ENCODE assay signal across 21 cellular contexts in the genomic region with DNA sequence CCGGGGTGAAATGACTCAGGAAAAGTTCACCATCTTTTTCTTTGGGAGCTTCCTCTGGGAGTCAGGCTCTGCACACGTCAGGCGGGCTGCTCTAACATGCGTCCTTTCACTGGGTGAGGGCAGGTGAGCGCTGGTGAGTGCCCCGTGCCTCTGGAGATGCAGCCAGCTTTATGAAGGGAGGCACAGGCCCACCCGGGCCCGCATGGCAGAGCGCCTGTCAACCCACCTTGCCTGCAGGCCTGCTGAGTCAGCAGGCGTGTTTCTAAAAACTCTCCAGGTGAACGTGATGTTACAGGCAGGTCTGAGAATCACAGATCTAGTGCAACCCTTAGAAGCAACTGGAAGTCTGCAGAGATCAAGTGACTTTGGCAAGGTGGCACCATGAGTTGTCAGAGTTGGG. TPM values are rescaled to one million over a fixed set of nuclear protein-coding genes. Genes with fewer than 3 reads are reported as not detected.
DNase-seq lines count a peak whose midpoint lies in the region; ATAC-seq, FAIRE-seq and TF ChIP-seq lines count a peak whose summit lies in the region.
"Had no signal": no experiment of that assay in that cellular context is flagged by ENCODE, and none has a peak within 500 bp of the region (broad histone marks: within the 10 kb centered on the region; RNA-seq: fewer than 3 reads in every experiment).

No MANE protein-coding gene starts in this region.

- H3K9me3 Mint-ChIP-seq in activated T-cell treated with anti-CD3 and anti-CD28 coated beads, Interleukin-2, amount 50 U/mL, for 72 hours, result no peaks in the 10 kb centered on the region
- H3K9me3 Mint-ChIP-seq in activated T-helper 17 cell treated with anti-CD3 and anti-CD28 coated beads, Interleukin-2, amount 50 U/mL, for 72 hours, result no peaks in the 10 kb centered on the region

- H3K4me3 Mint-ChIP-seq in activated T-cell treated with anti-CD3 and anti-CD28 coated beads, Interleukin-2, amount 50 U/mL, for 72 hours, result no peak overlapping the region
- H3K4me3 Mint-ChIP-seq in activated T-helper 17 cell treated with anti-CD3 and anti-CD28 coated beads, Interleukin-2, amount 50 U/mL, for 72 hours, result no peak overlapping the region

- intact Hi-C loops in kidney (cut with DNase I), result no loop called here
- intact Hi-C loops in posterior vena cava (cut with DNase I), result no loop called here

- H3K36me3 Mint-ChIP-seq in activated T-cell treated with anti-CD3 and anti-CD28 coated beads, Interleukin-2, amount 50 U/mL, for 72 hours (ENCODE audit: insufficient read depth in 2 of 2), result peaks cover 2 to 9% of the 10 kb centered on the region in 2 donors
- peaks cover 61% of the 10 kb centered on the region for H3K36me3 Mint-ChIP-seq in activated T-helper 17 cell treated with anti-CD3 and anti-CD28 coated beads, Interleukin-2, amount 50 U/mL, for 72 hours (ENCODE audit: low read depth)

- H3K4me1 Mint-ChIP-seq in activated T-cell treated with anti-CD3 and anti-CD28 coated beads, Interleukin-2, amount 50 U/mL, for 72 hours (ENCODE audit: low read depth), result peaks cover 15% of the 10 kb centered on the region
- H3K4me1 Mint-ChIP-seq in activated T-helper 17 cell treated with anti-CD3 and anti-CD28 coated beads, Interleukin-2, amount 50 U/mL, for 72 hours, result peaks cover 5% of the 10 kb centered on the region

- peak in 1 of 2 donors; percentile 11 for ATAC-seq in activated T-cell treated with anti-CD3 and anti-CD28 coated beads, Interleukin-2, amount 50 U/mL, for 72 hours (replicated peaks in 1 of 2)
- no peak for ATAC-seq in activated T-helper 17 cell treated with anti-CD3 and anti-CD28 coated beads, Interleukin-2, amount 50 U/mL, for 72 hours (replicated peaks)

- H3K4me3 ChIP-seq in kidney (ENCODE audit: low read length in 2 of 2), result no peak overlapping the region

- CTCF ChIA-PET in RWPE1 (lab: Yijun Ruan, JAX), result interaction anchor here (0.6 to 0.9 kb wide), 2 partner anchors 16 to 49 kb away, joined by 3 to 4 read pairs; no protein-coding TSS in a partner anchor

- H3K4me1 ChIP-seq in kidney (ENCODE audit: control insufficient read depth in 1 of 2, insufficient read depth in 1 of 2, low read depth in 1 of 2, low read length in 2 of 2), result peaks cover 3 to 4% of the 10 kb centered on the region in 2 donors

- no peaks in the 10 kb centered on the region for H3K9me3 ChIP-seq in kidney (ENCODE audit: control insufficient read depth in 1 of 2, low read length in 2 of 2)
- H3K9me3 ChIP-seq: BE2C had no signal

- H3K27ac ChIP-seq in RWPE1 (peak overlapping the region; percentile 29; the same call in 1 of the 2 replicates), kidney (ENCODE audit: low read depth in 2 of 2, low read length in 2 of 2) (no peak overlapping the region)
- H3K27ac ChIP-seq: KMS-11 had no signal

- H3K27me3 Mint-ChIP-seq in activated T-cell treated with anti-CD3 and anti-CD28 coated beads, Interleukin-2, amount 50 U/mL, for 72 hours (ENCODE audit: low read depth), result no peaks in the 10 kb centered on the region
- H3K27me3 Mint-ChIP-seq in activated T-helper 17 cell treated with anti-CD3 and anti-CD28 coated beads, Interleukin-2, amount 50 U/mL, for 72 hours, result no peaks in the 10 kb centered on the region

- FAIRE-seq in kidney (lab: Jason Lieb, UNC) (no peak), HTR-8/SVneo (lab: Jason Lieb, UNC) (no peak)
- FAIRE-seq: GM19239 had no signal

- no peak for DNase-seq in activated T-cell treated with anti-CD3 and anti-CD28 coated beads, Interleukin-2, amount 50 U/mL, for 72 hours
- DNase-seq in activated T-cell treated with anti-CD3 and anti-CD28 coated beads for 4 hours, result no peak
- DNase-seq in RWPE1 (ENCODE audit: low spot score), result no peak
- DNase-seq in kidney, result peak; percentile 59
- DNase-seq in posterior vena cava (ENCODE audit: low spot score), result peak; percentile 66
- DNase-seq in HTR-8/SVneo (ENCODE audit: insufficient read length, low spot score), result no peak
- no peak for DNase-seq in NCI-H1694 (lab: John Stamatoyannopoulos, UW)
- DNase-seq: BE2C; DMS79; MV-4-11; NCI-H1105 treated with DMSO at 0.1 percent for 48 hours; NCI-H2081; NCI-H2171; NCI-H345; NCI-H524; NCI-H774; NK-92 treated with Interleukin-12 subunit alpha and Interleukin-12 subunit beta, amount 100 ng/mL, for 24 hours; SIG-M5 had no signal

- POLR2A ChIA-PET in RWPE1 (lab: Yijun Ruan, JAX; ENCODE audit: low non-redundant PET), result no interaction called here

- TF ChIP-seq CTCF in RWPE1 (conservative IDR thresholded peaks at IDR 0.05; ENCODE audit: low read depth), result no peak
- no peak for TF ChIP-seq CTCF in kidney (IDR thresholded peaks at IDR 0.05; ENCODE audit: borderline replicate concordance, extremely low read depth, insufficient read depth)

- H3K9ac ChIP-seq in kidney (ENCODE audit: low read length in 2 of 2), result no peak overlapping the region
- H3K9ac ChIP-seq: KMS-11 had no signal

- H3K36me3 ChIP-seq in kidney (ENCODE audit: control insufficient read depth in 1 of 2, insufficient read depth in 2 of 2, low read length in 2 of 2), result peaks cover 20 to 45% of the 10 kb centered on the region in 2 donors

- peak overlapping the region; percentile 29 for H3K27ac Mint-ChIP-seq in activated T-cell treated with anti-CD3 and anti-CD28 coated beads, Interleukin-2, amount 50 U/mL, for 72 hours
- H3K27ac Mint-ChIP-seq in activated T-helper 17 cell treated with anti-CD3 and anti-CD28 coated beads, Interleukin-2, amount 50 U/mL, for 72 hours, result no peak overlapping the region

RNA-seq across cellular contexts. Expression of a gene that starts 18.4 kb away (rescaled TPM):
- total RNA-seq in activated T-cell treated with anti-CD3 and anti-CD28 coated beads, Interleukin-2, amount 50 U/mL, for 72 hours, result 100 to 1,000 TPM; 116 to 146 TPM
- total RNA-seq in kidney (57.1 TPM), posterior vena cava (10 to 100 TPM; 51.2 to 52.2 TPM)
- polyA plus RNA-seq in kidney (ENCODE audit: insufficient read depth, low read depth, low replicate concordance), result 70.3 TPM
- total RNA-seq in activated T-helper 17 cell treated with anti-CD3 and anti-CD28 coated beads, Interleukin-2, amount 50 U/mL, for 72 hours, result 10 to 100 TPM; 57.3 to 69.1 TPM

RNA-seq across cellular contexts. Expression of a gene that starts 27.0 kb away (rescaled TPM):
- 10 to 100 TPM; 33.7 to 36.8 TPM for total RNA-seq in activated T-cell treated with anti-CD3 and anti-CD28 coated beads, Interleukin-2, amount 50 U/mL, for 72 hours
- total RNA-seq in kidney (34.9 TPM), posterior vena cava (10 to 100 TPM; 50.4 to 58.5 TPM)
- polyA plus RNA-seq in kidney (ENCODE audit: insufficient read depth, low read depth, low replicate concordance), result 12.5 TPM
- 10 to 100 TPM; 21.9 to 29.1 TPM for total RNA-seq in activated T-helper 17 cell treated with anti-CD3 and anti-CD28 coated beads, Interleukin-2, amount 50 U/mL, for 72 hours

Comparison
In these comparisons a context has a peak if more than half of its experiments do, and no peak if none do; other contexts are left out.
1. DNase-seq: peak in kidney (single experiment) and posterior vena cava (single experiment); none in activated T-cell treated with anti-CD3 and anti-CD28 coated beads, Interleukin-2, amount 50 U/mL, for 72 hours (0 of 2), activated T-cell treated with anti-CD3 and anti-CD28 coated beads for 4 hours (single experiment), RWPE1 (single experiment), HTR-8/SVneo (single experiment) and NCI-H1694 (single experiment).